In the genomic region with DNA sequence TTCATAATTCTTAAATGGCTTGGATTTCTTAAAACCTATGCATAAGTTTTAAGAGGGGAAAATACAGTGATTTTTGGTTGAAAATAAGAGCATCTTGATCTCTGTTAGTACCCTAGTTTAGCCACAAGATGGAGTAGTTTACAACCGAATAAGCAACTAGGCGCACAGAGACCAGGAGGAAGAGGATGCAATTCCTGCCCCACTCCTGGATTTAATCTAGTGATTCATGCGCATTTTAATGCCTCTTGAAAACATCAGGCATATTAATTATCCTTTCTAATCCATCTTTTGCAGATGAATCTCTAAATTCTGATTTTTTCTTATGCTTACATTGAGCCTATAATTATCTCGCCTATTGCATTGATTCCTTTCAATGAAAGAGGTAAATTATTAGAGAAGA, we compare ENCODE assay signal across 8 cellular contexts.
DNase-seq lines count a peak whose midpoint lies in the region; ATAC-seq, FAIRE-seq and TF ChIP-seq lines count a peak whose summit lies in the region.

No MANE protein-coding gene starts in this region.

- no peak overlapping the region for H3K27ac ChIP-seq in Peyer's patch

- intact Hi-C loops in activated CD8-positive, alpha-beta T cell treated with anti-CD3 and anti-CD28 coated beads for 36 hours (cut with micrococcal nuclease), result loop anchor here (1.0 to 10.0 kb wide), 2 partner anchors 60 to 121 kb away; no protein-coding TSS in a partner anchor

- POLR2A ChIA-PET in activated CD8-positive, alpha-beta T cell treated with anti-CD3 and anti-CD28 coated beads for 36 hours (lab: Charles Lee), result interaction anchor here (0.6 to 1.1 kb wide), 2 partner anchors 9 to 123 kb away, joined by 3 read pairs; no protein-coding TSS in a partner anchor
- POLR2A ChIA-PET in activated CD8-positive, alpha-beta T cell treated with anti-CD3 and anti-CD28 coated beads, Interleukin-2, amount 10 ng/mL, durations not matched to agents 7 days and 5 days (lab: Charles Lee), result no interaction called here

- H3K4me3 Mint-ChIP-seq in activated CD8-positive, alpha-beta T cell treated with anti-CD3 and anti-CD28 coated beads for 36 hours, result no peak overlapping the region
- no peak overlapping the region for H3K4me3 Mint-ChIP-seq in activated CD8-positive, alpha-beta T cell treated with anti-CD3 and anti-CD28 coated beads, Interleukin-2, amount 10 ng/mL, durations not matched to agents 7 days and 5 days
- H3K4me3 Mint-ChIP-seq in activated T-cell treated with anti-CD3 and anti-CD28 coated beads, Interleukin-2, amount 50 U/mL, for 4 hours, result no peak overlapping the region

- no peaks in the 10 kb centered on the region for H3K4me1 Mint-ChIP-seq in activated CD8-positive, alpha-beta T cell treated with anti-CD3 and anti-CD28 coated beads for 36 hours (ENCODE audit: low read depth)
- H3K4me1 Mint-ChIP-seq in activated CD8-positive, alpha-beta T cell treated with anti-CD3 and anti-CD28 coated beads, Interleukin-2, amount 10 ng/mL, durations not matched to agents 7 days and 5 days (ENCODE audit: low read depth), result no peaks in the 10 kb centered on the region
- no peaks in the 10 kb centered on the region for H3K4me1 Mint-ChIP-seq in activated T-cell treated with anti-CD3 and anti-CD28 coated beads, Interleukin-2, amount 50 U/mL, for 4 hours (ENCODE audit: low read depth)

- H3K4me3 ChIP-seq in Peyer's patch, result no peak overlapping the region

- peaks cover 4% of the 10 kb centered on the region for H3K36me3 Mint-ChIP-seq in activated CD8-positive, alpha-beta T cell treated with anti-CD3 and anti-CD28 coated beads for 36 hours (ENCODE audit: low read depth)
- no peaks in the 10 kb centered on the region for H3K36me3 Mint-ChIP-seq in activated CD8-positive, alpha-beta T cell treated with anti-CD3 and anti-CD28 coated beads, Interleukin-2, amount 10 ng/mL, durations not matched to agents 7 days and 5 days (ENCODE audit: low read depth)
- H3K36me3 Mint-ChIP-seq in activated T-cell treated with anti-CD3 and anti-CD28 coated beads, Interleukin-2, amount 50 U/mL, for 4 hours (ENCODE audit: insufficient read depth), result peaks cover 7% of the 10 kb centered on the region

- H3K36me3 ChIP-seq in Peyer's patch, result no peaks in the 10 kb centered on the region

- H3K9me3 ChIP-seq in Peyer's patch, result no peaks in the 10 kb centered on the region

- no peak for DNase-seq in activated CD8-positive, alpha-beta T cell treated with anti-CD3 and anti-CD28 coated beads for 36 hours
- DNase-seq in activated CD8-positive, alpha-beta T cell treated with anti-CD3 and anti-CD28 coated beads, Interleukin-2, amount 10 ng/mL, durations not matched to agents 7 days and 5 days, result no peak
- DNase-seq in KG1 (lab: John Stamatoyannopoulos, UW) (peak; percentile 17), Peyer's patch (no peak), myocyte (ENCODE audit: low read depth) (peak; percentile 58)
- DNase-seq in activated effector memory CD4-positive, alpha-beta T cell treated with Interleukin-2 at 50 U/mL for 16 hours, result no peak
- DNase-seq in activated T-cell treated with anti-CD3 and anti-CD28 coated beads, Interleukin-2, amount 50 U/mL, for 4 hours, result no peak

- no peaks in the 10 kb centered on the region for H3K9me3 Mint-ChIP-seq in activated CD8-positive, alpha-beta T cell treated with anti-CD3 and anti-CD28 coated beads for 36 hours
- no peaks in the 10 kb centered on the region for H3K9me3 Mint-ChIP-seq in activated CD8-positive, alpha-beta T cell treated with anti-CD3 and anti-CD28 coated beads, Interleukin-2, amount 10 ng/mL, durations not matched to agents 7 days and 5 days (ENCODE audit: insufficient read depth)
- H3K9me3 Mint-ChIP-seq in activated T-cell treated with anti-CD3 and anti-CD28 coated beads, Interleukin-2, amount 50 U/mL, for 4 hours, result no peaks in the 10 kb centered on the region

- no peaks in the 10 kb centered on the region for H3K27me3 Mint-ChIP-seq in activated CD8-positive, alpha-beta T cell treated with anti-CD3 and anti-CD28 coated beads for 36 hours
- H3K27me3 Mint-ChIP-seq in activated CD8-positive, alpha-beta T cell treated with anti-CD3 and anti-CD28 coated beads, Interleukin-2, amount 10 ng/mL, durations not matched to agents 7 days and 5 days (ENCODE audit: low read depth), result no peaks in the 10 kb centered on the region
- no peaks in the 10 kb centered on the region for H3K27me3 Mint-ChIP-seq in activated T-cell treated with anti-CD3 and anti-CD28 coated beads, Interleukin-2, amount 50 U/mL, for 4 hours (ENCODE audit: low read depth)

- CTCF ChIA-PET in activated CD8-positive, alpha-beta T cell treated with anti-CD3 and anti-CD28 coated beads for 36 hours (lab: Charles Lee), result interaction anchor here (0.6 to 11.9 kb wide), 38 partner anchors 9 to 221 kb away, joined by 3 to 277 read pairs (median 4); a partner anchor contains a TSS
- CTCF ChIA-PET in activated CD8-positive, alpha-beta T cell treated with anti-CD3 and anti-CD28 coated beads, Interleukin-2, amount 10 ng/mL, durations not matched to agents 7 days and 5 days (lab: Charles Lee), result interaction anchor here (0.8 to 6.5 kb wide), 20 partner anchors 10 to 185 kb away, joined by 3 to 183 read pairs (median 5); a partner anchor contains a TSS

- TF ChIP-seq POLR2A in Peyer's patch (IDR thresholded peaks at IDR 0.05), result no peak

- H3K27ac Mint-ChIP-seq in activated CD8-positive, alpha-beta T cell treated with anti-CD3 and anti-CD28 coated beads for 36 hours, result no peak overlapping the region
- H3K27ac Mint-ChIP-seq in activated CD8-positive, alpha-beta T cell treated with anti-CD3 and anti-CD28 coated beads, Interleukin-2, amount 10 ng/mL, durations not matched to agents 7 days and 5 days, result no peak overlapping the region

- peak; percentile 85 for TF ChIP-seq CTCF in activated CD8-positive, alpha-beta T cell treated with anti-CD3 and anti-CD28 coated beads for 36 hours (IDR thresholded peaks at IDR 0.05)
- peak; percentile 44 to 78 (median 60) for TF ChIP-seq CTCF in Peyer's patch (IDR thresholded peaks at IDR 0.05)

- no peak for ATAC-seq in activated CD8-positive, alpha-beta T cell treated with anti-CD3 and anti-CD28 coated beads for 36 hours
- ATAC-seq in activated CD8-positive, alpha-beta T cell treated with anti-CD3 and anti-CD28 coated beads, Interleukin-2, amount 10 ng/mL, durations not matched to agents 7 days and 5 days, result no peak
- ATAC-seq in activated T-cell treated with anti-CD3 and anti-CD28 coated beads, Interleukin-2, amount 50 U/mL, for 4 hours, result no peak

- peak; percentile 82 for FAIRE-seq in endometrium (lab: Jason Lieb, UNC)

- no peaks in the 10 kb centered on the region for H3K27me3 ChIP-seq in Peyer's patch

- H3K4me1 ChIP-seq in Peyer's patch, result no peaks in the 10 kb centered on the region

Comparison
In these comparisons a context has a peak if more than half of its experiments do, and no peak if none do; other contexts are left out.
1. DNase-seq: peak in KG1 (single experiment) and myocyte (single experiment); none in activated CD8-positive, alpha-beta T cell treated with anti-CD3 and anti-CD28 coated beads for 36 hours (single experiment), activated CD8-positive, alpha-beta T cell treated with anti-CD3 and anti-CD28 coated beads, Interleukin-2, amount 10 ng/mL, durations not matched to agents 7 days and 5 days (single experiment), Peyer's patch (0 of 3), activated effector memory CD4-positive, alpha-beta T cell treated with Interleukin-2 at 50 U/mL for 16 hours (single experiment) and activated T-cell treated with anti-CD3 and anti-CD28 coated beads, Interleukin-2, amount 50 U/mL, for 4 hours (single experiment).